ENCODE assay signal across 8 cellular contexts in genomic region chr4:169268951-169269781, GRCh38. TPM values are rescaled to one million over a fixed set of nuclear protein-coding genes. Genes with fewer than 3 reads are reported as not detected.
DNase-seq lines count a peak whose midpoint lies in the region; ATAC-seq and TF ChIP-seq lines count a peak whose summit lies in the region.

No MANE protein-coding gene starts in this region.

- H3K4me1 Mint-ChIP-seq in endodermal cell, result peaks cover 36% of the 10 kb centered on the region

- H3K36me3 Mint-ChIP-seq in endodermal cell (ENCODE audit: low read depth), result peaks cover 20% of the 10 kb centered on the region

- H3K9me3 Mint-ChIP-seq in endodermal cell, result no peaks in the 10 kb centered on the region

- H3K27me3 ChIP-seq in OCI-LY3 (ENCODE audit: low read depth, low read length) (peaks cover 30% of the 10 kb centered on the region), endodermal cell (ENCODE audit: control insufficient read depth, insufficient read depth, low read length, poor library complexity, severe bottlenecking) (no peaks in the 10 kb centered on the region), neural cell (ENCODE audit: insufficient read depth, low read depth, low read length) (peaks cover 6% of the 10 kb centered on the region)

- H2AFZ ChIP-seq in OCI-LY3 (ENCODE audit: low read depth, low read length) (peak overlapping the region; percentile 65; the same call in 1 of the 2 replicates), neural cell (ENCODE audit: low read depth, low read length) (no peak overlapping the region)

- H3K9me3 ChIP-seq in ES-I3 (ENCODE audit: control insufficient read depth, insufficient read depth, low read length) (no peaks in the 10 kb centered on the region), OCI-LY3 (ENCODE audit: insufficient read depth, low read length) (no peaks in the 10 kb centered on the region), endodermal cell (ENCODE audit: control insufficient read depth, low read length) (peaks cover 9% of the 10 kb centered on the region), neural cell (ENCODE audit: low read length) (no peaks in the 10 kb centered on the region)

- H3K27ac ChIP-seq in OCI-LY3 (ENCODE audit: low read length), result no peak overlapping the region
- no peak overlapping the region for H3K27ac ChIP-seq in endodermal cell (ENCODE audit: low read depth, low read length)
- H3K27ac ChIP-seq in neural cell (ENCODE audit: low read length), result no peak overlapping the region

- DNase-seq in endodermal cell (peak; percentile 60), retina (no peak), GOT3 (lab: John Stamatoyannopoulos, UW) (no peak)
- no peak for DNase-seq in activated CD8-positive, alpha-beta memory T cell treated with anti-CD3 and anti-CD28 coated beads for 24 hours

- H3K4me3 ChIP-seq in OCI-LY3 (ENCODE audit: low read length), result peak overlapping the region; percentile 84
- H3K4me3 ChIP-seq in endodermal cell (ENCODE audit: low read length), result peak overlapping the region; percentile 85
- H3K4me3 ChIP-seq in neural cell (ENCODE audit: low read length), result peak overlapping the region; percentile 96

- peak overlapping the region; percentile 64 for H3K27ac Mint-ChIP-seq in endodermal cell

- peak overlapping the region; percentile 96; the same call in 1 of the 2 replicates for H3K9ac ChIP-seq in ES-I3 (ENCODE audit: low read depth, low read length)
- peak overlapping the region; percentile 66 for H3K9ac ChIP-seq in OCI-LY3 (ENCODE audit: low read length)
- peak overlapping the region; percentile 95 for H3K9ac ChIP-seq in endodermal cell (ENCODE audit: extremely low read depth, low read length, poor library complexity, severe bottlenecking)
- peak overlapping the region; percentile 81 for H3K9ac ChIP-seq in neural cell (ENCODE audit: low read length)

- H3K4me1 ChIP-seq in ES-I3 (ENCODE audit: insufficient read depth, low read length) (peaks cover 26% of the 10 kb centered on the region), OCI-LY3 (ENCODE audit: low read length) (peaks cover 20% of the 10 kb centered on the region), endodermal cell (ENCODE audit: control insufficient read depth, insufficient read depth, low read length) (peaks cover 5% of the 10 kb centered on the region)

- 62 to 87% methylated on average over 4 to 14 of the region's 14 CpGs for WGBS in endodermal cell (ENCODE audit: insufficient coverage in 1 of 2, insufficient read length in 1 of 2), 2 experiments

- H4K20me1 ChIP-seq in OCI-LY3 (ENCODE audit: insufficient read depth, low read length) (no peaks in the 10 kb centered on the region), neural cell (ENCODE audit: insufficient read depth) (no peaks in the 10 kb centered on the region)

- peaks cover 2% of the 10 kb centered on the region for H3K27me3 Mint-ChIP-seq in endodermal cell (ENCODE audit: insufficient read depth)

- H3K36me3 ChIP-seq in ES-I3 (ENCODE audit: insufficient read depth, low read length) (no peaks in the 10 kb centered on the region), OCI-LY3 (replicated peaks; ENCODE audit: low read depth, low read length) (no peaks in the 10 kb centered on the region), endodermal cell (ENCODE audit: control insufficient read depth, insufficient read depth, low read length) (peaks cover 31% of the 10 kb centered on the region), neural cell (ENCODE audit: insufficient read depth, low read length) (no peaks in the 10 kb centered on the region)

- no peak for TF ChIP-seq EP300 in neural cell (conservative IDR thresholded peaks at IDR 0.05; ENCODE audit: poor library complexity, severe bottlenecking)

- H3K4me2 ChIP-seq in OCI-LY3 (ENCODE audit: low read length) (peak overlapping the region; percentile 83), neural cell (ENCODE audit: low read length) (peak overlapping the region; percentile 88)

- no peak for ATAC-seq in GM21529 (IDR thresholded peaks at IDR 0.05; ENCODE audit: unreplicated experiment)

- H3K4me3 Mint-ChIP-seq in endodermal cell, result peak overlapping the region; percentile 85

- TF ChIP-seq CTCF in OCI-LY3 (IDR thresholded peaks at IDR 0.05; ENCODE audit: low read depth, low read length) (no peak), endodermal cell (conservative IDR thresholded peaks at IDR 0.05) (no peak), neural cell (IDR thresholded peaks at IDR 0.05; ENCODE audit: poor library complexity, severe bottlenecking) (no peak)

- H3K9me2 ChIP-seq in neural cell (ENCODE audit: insufficient read depth, low read length), result no peaks in the 10 kb centered on the region

- H3K79me2 ChIP-seq in OCI-LY3 (ENCODE audit: low read length) (no peaks in the 10 kb centered on the region), neural cell (replicated peaks; ENCODE audit: insufficient read depth, low read length) (peaks cover 46% of the 10 kb centered on the region)

- TF ChIP-seq RAD21 in neural cell (conservative IDR thresholded peaks at IDR 0.05), result no peak

- no peaks in the 10 kb centered on the region for H3F3A ChIP-seq in neural cell (ENCODE audit: insufficient read depth, low read length, poor library complexity, severe bottlenecking)

TF ChIP-seq in neural cell, 6 proteins besides CTCF, POLR2A, EP300 and RAD21:
- no peak for TF ChIP-seq POLR2AphosphoS5 (IDR thresholded peaks at IDR 0.05)

RNA-seq across cellular contexts. Expression of gene SH3RF1, which starts 1.6 kb away (rescaled TPM):
- total RNA-seq in endodermal cell, result 10 to 100 TPM; 37.6 to 68.8 TPM
- polyA plus RNA-seq in endodermal cell (2013, experiment 1 of 2), result 17.6 TPM
- 16.1 TPM for polyA plus RNA-seq in endodermal cell (2013, experiment 2 of 2)
- 3.1 TPM in 2 replicates for polyA plus RNA-seq in neural cell
- 8.9 and 10.0 TPM in 2 replicates for polyA minus RNA-seq in neural cell
